17 cellular contexts compared by ENCODE assay signal in the genomic region with DNA sequence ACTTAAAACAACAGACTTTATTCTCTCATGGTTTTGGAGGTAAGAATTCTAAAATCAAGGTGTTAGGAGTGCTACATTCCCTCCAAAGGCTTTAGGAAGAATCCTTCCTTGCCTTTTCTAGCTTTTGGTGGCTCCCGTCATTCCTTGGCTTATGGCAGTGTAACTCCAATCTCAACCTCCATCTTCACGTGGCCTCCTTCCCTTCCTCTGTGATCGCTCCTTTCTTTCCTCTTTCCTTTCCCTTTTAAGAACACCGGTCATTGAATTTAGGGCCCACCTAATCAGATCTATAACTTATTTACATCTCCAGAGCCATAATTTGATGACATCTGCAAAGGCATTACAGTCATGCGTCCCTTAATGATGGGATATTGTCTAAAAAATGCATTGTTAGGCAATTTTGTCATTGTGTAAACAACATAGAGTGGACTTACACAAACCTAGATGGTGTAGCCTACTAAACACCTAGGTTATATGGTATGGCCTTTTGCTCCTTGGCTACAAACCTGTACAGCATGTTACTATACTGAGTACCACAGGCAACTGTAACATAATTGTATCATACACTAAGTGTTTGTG. TPM values are rescaled to one million over a fixed set of nuclear protein-coding genes. Genes with fewer than 3 reads are reported as not detected.
DNase-seq lines count a peak whose midpoint lies in the region; ATAC-seq, FAIRE-seq and TF ChIP-seq lines count a peak whose summit lies in the region.
"Had no signal": no experiment of that assay in that cellular context is flagged by ENCODE, and none has a peak within 500 bp of the region (broad histone marks: within the 10 kb centered on the region; RNA-seq: fewer than 3 reads in every experiment).

No MANE protein-coding gene starts in this region.

- H3K4me1 Mint-ChIP-seq in neural progenitor cell = no peaks in the 10 kb centered on the region
- no peaks in the 10 kb centered on the region for H3K4me1 Mint-ChIP-seq in natural killer cell
- H3K4me1 Mint-ChIP-seq: IgD-negative memory B cell had no signal

- no peak overlapping the region for H3K27ac Mint-ChIP-seq in neural progenitor cell
- H3K27ac Mint-ChIP-seq in natural killer cell = no peak overlapping the region
- H3K27ac Mint-ChIP-seq: IgD-negative memory B cell had no signal

- H3K4me2 ChIP-seq in GM23248 (ENCODE audit: unreplicated experiment) (no peak overlapping the region), neural progenitor cell (no peak overlapping the region)

- H2AFZ ChIP-seq in GM23248 (peak overlapping the region; percentile 32; the same call in 1 of the 2 replicates), neural progenitor cell (replicated peaks) (peak overlapping the region; percentile 55)

- H3K4me3 ChIP-seq in GM23248 (no peak overlapping the region), SK-N-MC (no peak overlapping the region), neural progenitor cell (no peak overlapping the region), WERI-Rb-1 (ENCODE audit: low read depth, low read length) (no peak overlapping the region)
- H3K4me3 ChIP-seq: Peyer's patch had no signal

- DNase-seq in GM23248 (no peak), HTR-8/SVneo (ENCODE audit: insufficient read length, low spot score) (no peak), SK-N-MC (ENCODE audit: low read depth, low spot score) (no peak), neural progenitor cell (ENCODE audit: low spot score) (no peak), NCI-H446 (lab: John Stamatoyannopoulos, UW) (no peak), natural killer cell (no peak), WERI-Rb-1 (no peak)
- DNase-seq: BE2C; CD4-positive, alpha-beta memory T cell; DND-41; GDM1; GOT3; NCI-H1048; NCI-H345; Peyer's patch; Right ventricle myocardium superior had no signal

- H3K4me1 ChIP-seq in GM23248 (ENCODE audit: insufficient read depth) (peaks cover 31% of the 10 kb centered on the region), neural progenitor cell (no peaks in the 10 kb centered on the region)
- H3K4me1 ChIP-seq: Peyer's patch had no signal

- in situ Hi-C loops in GM23248 (cut with MboI) = loop anchor here (10.0 kb wide), 1 partner anchor 224 kb away; no protein-coding TSS in a partner anchor

- H4K20me1 ChIP-seq in GM23248 (ENCODE audit: insufficient read depth) = no peaks in the 10 kb centered on the region
- H4K20me1 ChIP-seq in neural progenitor cell (ENCODE audit: low read depth) = no peaks in the 10 kb centered on the region

- H3K9me3 ChIP-seq in GM23248 (ENCODE audit: low read depth) (no peaks in the 10 kb centered on the region), SK-N-MC (ENCODE audit: low read depth, low read length) (no peaks in the 10 kb centered on the region), neural progenitor cell (ENCODE audit: low read depth) (no peaks in the 10 kb centered on the region), WERI-Rb-1 (ENCODE audit: severe bottlenecking) (no peaks in the 10 kb centered on the region)
- H3K9me3 ChIP-seq: BE2C, Peyer's patch had no signal

- H3K36me3 ChIP-seq in GM23248 (ENCODE audit: low read depth) (no peaks in the 10 kb centered on the region), SK-N-MC (ENCODE audit: insufficient read depth, low read length) (no peaks in the 10 kb centered on the region), neural progenitor cell (no peaks in the 10 kb centered on the region), WERI-Rb-1 (no peaks in the 10 kb centered on the region)
- H3K36me3 ChIP-seq: BE2C, Peyer's patch had no signal

- H3K9ac ChIP-seq in GM23248 (no peak overlapping the region), SK-N-MC (ENCODE audit: insufficient read length) (no peak overlapping the region), neural progenitor cell (no peak overlapping the region)

- intact Hi-C loops in natural killer cell (cut with micrococcal nuclease) = no loop called here

- H3K9me3 Mint-ChIP-seq in neural progenitor cell (no peaks in the 10 kb centered on the region), natural killer cell (no peaks in the 10 kb centered on the region)
- H3K9me3 Mint-ChIP-seq: CD4-positive, alpha-beta memory T cell; IgD-negative memory B cell had no signal

- H3K27me3 ChIP-seq in GM23248 (replicated peaks; ENCODE audit: insufficient read depth) (no peaks in the 10 kb centered on the region), neural progenitor cell (no peaks in the 10 kb centered on the region), WERI-Rb-1 (ENCODE audit: insufficient read depth, low read depth, severe bottlenecking) (no peaks in the 10 kb centered on the region)
- H3K27me3 ChIP-seq: BE2C, Peyer's patch had no signal

- no peaks in the 10 kb centered on the region for H3K9me2 ChIP-seq in GM23248 (ENCODE audit: insufficient read depth)

- H3K36me3 Mint-ChIP-seq in neural progenitor cell (no peaks in the 10 kb centered on the region), natural killer cell (no peaks in the 10 kb centered on the region)
- H3K36me3 Mint-ChIP-seq: CD4-positive, alpha-beta memory T cell; IgD-negative memory B cell had no signal

- ATAC-seq in natural killer cell = no peak

- H3K27me3 Mint-ChIP-seq in neural progenitor cell (ENCODE audit: insufficient read depth, low read depth) = no peaks in the 10 kb centered on the region
- peaks cover 10 to 12% of the 10 kb centered on the region in 2 donors for H3K27me3 Mint-ChIP-seq in natural killer cell (ENCODE audit: low read depth in 2 of 2)
- H3K27me3 Mint-ChIP-seq: IgD-negative memory B cell had no signal

- H3F3A ChIP-seq in GM23248 (ENCODE audit: insufficient read depth) = peaks cover 27% of the 10 kb centered on the region
- H3F3A ChIP-seq in neural progenitor cell (ENCODE audit: low read depth) = peaks cover 3% of the 10 kb centered on the region

- H3K4me3 Mint-ChIP-seq in neural progenitor cell (no peak overlapping the region), natural killer cell (no peak overlapping the region)
- H3K4me3 Mint-ChIP-seq: CD4-positive, alpha-beta memory T cell; IgD-negative memory B cell had no signal

- TF ChIP-seq CTCF in neural progenitor cell (IDR thresholded peaks at IDR 0.05) (no peak), natural killer cell (IDR thresholded peaks at IDR 0.05) (no peak), WERI-Rb-1 (IDR thresholded peaks at IDR 0.05; ENCODE audit: low read depth, low read length) (no peak)

- peak; percentile 44 for FAIRE-seq in HTR-8/SVneo (lab: Jason Lieb, UNC)

- H3K79me2 ChIP-seq in GM23248 (ENCODE audit: insufficient read depth) (peaks cover 5% of the 10 kb centered on the region; the same call in 1 of the 2 replicates), neural progenitor cell (ENCODE audit: low read depth) (no peaks in the 10 kb centered on the region)

- WGBS in GM23248 (ENCODE audit: low coverage in 1 of 2, low lambda C conversion rate in 2 of 2, missing lambda C conversion rate in 2 of 2), 2 experiments = 86 to 89% methylated on average over 5 of the region's 5 CpGs

- H3K27ac ChIP-seq in GM23248 = no peak overlapping the region
- peak overlapping the region; percentile 54; the same call in 1 of the 2 replicates for H3K27ac ChIP-seq in SK-N-MC
- H3K27ac ChIP-seq in neural progenitor cell = no peak overlapping the region
- H3K27ac ChIP-seq in WERI-Rb-1 = no peak overlapping the region
- H3K27ac ChIP-seq: Peyer's patch had no signal

RNA-seq across cellular contexts. Expression of a gene that starts 5.9 kb away (rescaled TPM):
- total RNA-seq in GM23248 (2014; rRNA removed; shearing (Covaris generic)) = 228 and 289 TPM in 2 replicates
- 116 and 127 TPM in 2 replicates for polyA plus RNA-seq in GM23248 (2016; fragmentation: Nextera tagmentation; extraction: Ambion mirVana)
- total RNA-seq in neural progenitor cell (ENCODE audit: low replicate concordance) (52.1 and 74.2 TPM in 2 replicates), natural killer cell (100 to 1,000 TPM in 1 of 3 donors, 10 to 100 TPM in 2; 78.4 to 104 (median 83.9) TPM)

RNA-seq across cellular contexts. Expression of a gene that starts 28.3 kb away (rescaled TPM):
- 14.5 and 20.0 TPM in 2 replicates for total RNA-seq in GM23248 (2014; rRNA removed; shearing (Covaris generic))
- 8.8 and 9.2 TPM in 2 replicates for polyA plus RNA-seq in GM23248 (2016; fragmentation: Nextera tagmentation; extraction: Ambion mirVana)
- not detected in 2 replicates for total RNA-seq in neural progenitor cell (ENCODE audit: low replicate concordance)
- not detected for total RNA-seq in natural killer cell
- total RNA-seq: CD4-positive, alpha-beta memory T cell had no signal
- polyA plus RNA-seq: CD4-positive, alpha-beta memory T cell; IgD-negative memory B cell had no signal

Comparison
In these comparisons a context has a peak if more than half of its experiments do, and no peak if none do; other contexts are left out.
1. RNA of a gene that starts 28.3 kb away (total RNA-seq): 14.5 to 20.0 TPM in GM23248; not detected in neural progenitor cell and not detected in natural killer cell; every median in the first group is over 10 times any median in the second.